ENCODE assay signal across 1 cellular context in the genomic region with DNA sequence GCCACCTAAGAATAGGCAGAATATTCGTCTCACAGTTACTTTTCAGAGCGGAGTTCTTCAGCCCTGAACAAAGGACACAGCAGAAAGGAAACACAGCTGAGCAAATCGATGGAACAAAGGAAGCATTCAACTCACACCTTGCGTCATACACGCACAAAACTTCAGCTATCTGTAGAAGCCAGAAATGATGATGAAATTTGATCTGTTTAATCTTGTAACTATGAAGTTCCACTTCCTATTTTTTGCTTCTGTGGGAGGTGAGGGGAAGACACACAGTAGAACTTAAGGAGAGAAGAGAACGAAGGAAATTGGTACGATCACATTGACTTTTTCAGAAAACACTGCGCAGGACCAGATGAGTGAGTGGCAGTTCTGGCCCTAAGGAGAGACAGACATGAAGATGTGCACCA.
TF ChIP-seq lines count a peak whose summit lies in the region.

No MANE protein-coding gene starts in this region.

TF ChIP-seq in HepG2, 621 proteins besides CTCF, POLR2A, EP300 and RAD21 (continued from another document):
- TF ChIP-seq, protein P1, sequence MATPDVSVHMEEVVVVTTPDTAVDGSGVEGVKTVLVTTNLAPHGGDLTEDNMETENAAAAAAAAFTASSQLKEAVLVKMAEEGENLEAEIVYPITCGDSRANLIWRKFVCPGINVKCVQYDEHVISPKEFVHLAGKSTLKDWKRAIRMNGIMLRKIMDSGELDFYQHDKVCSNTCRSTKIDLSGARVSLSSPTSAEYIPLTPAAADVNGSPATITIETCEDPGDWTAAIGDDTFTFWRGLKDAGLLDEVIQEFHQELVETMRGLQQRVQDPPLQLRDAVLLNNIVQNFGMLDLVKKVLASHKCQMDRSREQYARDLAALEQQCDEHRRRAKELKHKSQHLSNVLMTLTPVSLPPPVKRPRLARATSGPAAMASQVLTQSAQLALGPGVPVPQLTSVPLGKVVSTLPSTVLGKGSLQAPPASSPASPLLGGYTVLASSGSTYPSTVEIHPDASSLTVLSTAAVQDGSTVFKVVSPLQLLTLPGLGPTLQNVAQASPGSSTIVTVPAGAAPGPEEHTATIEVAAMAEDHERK (CRISPR knock-in tag; IDR thresholded peaks at IDR 0.05; ENCODE audit: low read depth), result no peak
- no peak for TF ChIP-seq NR3C1 (CRISPR knock-in tag; IDR thresholded peaks at IDR 0.05)
- TF ChIP-seq MTA3 (CRISPR knock-in tag; IDR thresholded peaks at IDR 0.05), result no peak
- no peak for TF ChIP-seq ZNF350 (CRISPR knock-in tag; IDR thresholded peaks at IDR 0.05; ENCODE audit: borderline replicate concordance, low read depth)
- no peak for TF ChIP-seq NFYB (CRISPR knock-in tag; IDR thresholded peaks at IDR 0.05)
- no peak for TF ChIP-seq ZIK1 (CRISPR knock-in tag; IDR thresholded peaks at IDR 0.05; ENCODE audit: borderline replicate concordance, low read depth)
- TF ChIP-seq, protein P2, sequence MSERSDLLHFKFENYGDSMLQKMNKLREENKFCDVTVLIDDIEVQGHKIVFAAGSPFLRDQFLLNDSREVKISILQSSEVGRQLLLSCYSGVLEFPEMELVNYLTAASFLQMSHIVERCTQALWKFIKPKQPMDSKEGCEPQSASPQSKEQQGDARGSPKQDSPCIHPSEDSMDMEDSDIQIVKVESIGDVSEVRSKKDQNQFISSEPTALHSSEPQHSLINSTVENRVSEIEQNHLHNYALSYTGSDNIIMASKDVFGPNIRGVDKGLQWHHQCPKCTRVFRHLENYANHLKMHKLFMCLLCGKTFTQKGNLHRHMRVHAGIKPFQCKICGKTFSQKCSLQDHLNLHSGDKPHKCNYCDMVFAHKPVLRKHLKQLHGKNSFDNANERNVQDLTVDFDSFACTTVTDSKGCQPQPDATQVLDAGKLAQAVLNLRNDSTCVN (CRISPR knock-in tag; IDR thresholded peaks at IDR 0.05; ENCODE audit: borderline replicate concordance), result no peak
- no peak for TF ChIP-seq NONO (IDR thresholded peaks at IDR 0.05)
- TF ChIP-seq NONO (CRISPR knock-in tag; conservative IDR thresholded peaks at IDR 0.05), result no peak
- no peak for TF ChIP-seq ZNF850 (CRISPR knock-in tag; conservative IDR thresholded peaks at IDR 0.05)
- TF ChIP-seq, protein P3, sequence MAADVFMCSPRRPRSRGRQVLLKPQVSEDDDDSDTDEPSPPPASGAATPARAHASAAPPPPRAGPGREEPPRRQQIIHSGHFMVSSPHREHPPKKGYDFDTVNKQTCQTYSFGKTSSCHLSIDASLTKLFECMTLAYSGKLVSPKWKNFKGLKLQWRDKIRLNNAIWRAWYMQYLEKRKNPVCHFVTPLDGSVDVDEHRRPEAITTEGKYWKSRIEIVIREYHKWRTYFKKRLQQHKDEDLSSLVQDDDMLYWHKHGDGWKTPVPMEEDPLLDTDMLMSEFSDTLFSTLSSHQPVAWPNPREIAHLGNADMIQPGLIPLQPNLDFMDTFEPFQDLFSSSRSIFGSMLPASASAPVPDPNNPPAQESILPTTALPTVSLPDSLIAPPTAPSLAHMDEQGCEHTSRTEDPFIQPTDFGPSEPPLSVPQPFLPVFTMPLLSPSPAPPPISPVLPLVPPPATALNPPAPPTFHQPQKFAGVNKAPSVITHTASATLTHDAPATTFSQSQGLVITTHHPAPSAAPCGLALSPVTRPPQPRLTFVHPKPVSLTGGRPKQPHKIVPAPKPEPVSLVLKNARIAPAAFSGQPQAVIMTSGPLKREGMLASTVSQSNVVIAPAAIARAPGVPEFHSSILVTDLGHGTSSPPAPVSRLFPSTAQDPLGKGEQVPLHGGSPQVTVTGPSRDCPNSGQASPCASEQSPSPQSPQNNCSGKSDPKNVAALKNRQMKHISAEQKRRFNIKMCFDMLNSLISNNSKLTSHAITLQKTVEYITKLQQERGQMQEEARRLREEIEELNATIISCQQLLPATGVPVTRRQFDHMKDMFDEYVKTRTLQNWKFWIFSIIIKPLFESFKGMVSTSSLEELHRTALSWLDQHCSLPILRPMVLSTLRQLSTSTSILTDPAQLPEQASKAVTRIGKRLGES (CRISPR knock-in tag; IDR thresholded peaks at IDR 0.05; ENCODE audit: borderline replicate concordance), result no peak
- TF ChIP-seq KDM1A (CRISPR knock-in tag; IDR thresholded peaks at IDR 0.05), result peak; percentile 48
- no peak for TF ChIP-seq GABPA (IDR thresholded peaks at IDR 0.05; ENCODE audit: low read depth, low read length)
- peak; percentile 60; the same call in 1 of the 2 replicates for TF ChIP-seq GABPA (CRISPR knock-in tag; IDR thresholded peaks at IDR 0.05; ENCODE audit: low read depth)
- TF ChIP-seq, protein P4, sequence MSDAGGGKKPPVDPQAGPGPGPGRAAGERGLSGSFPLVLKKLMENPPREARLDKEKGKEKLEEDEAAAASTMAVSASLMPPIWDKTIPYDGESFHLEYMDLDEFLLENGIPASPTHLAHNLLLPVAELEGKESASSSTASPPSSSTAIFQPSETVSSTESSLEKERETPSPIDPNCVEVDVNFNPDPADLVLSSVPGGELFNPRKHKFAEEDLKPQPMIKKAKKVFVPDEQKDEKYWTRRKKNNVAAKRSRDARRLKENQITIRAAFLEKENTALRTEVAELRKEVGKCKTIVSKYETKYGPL (CRISPR knock-in tag; IDR thresholded peaks at IDR 0.05), result peak; percentile 39; the same call in 1 of the 2 replicates
- TF ChIP-seq MIER3 (CRISPR knock-in tag; IDR thresholded peaks at IDR 0.05; ENCODE audit: borderline replicate concordance), result 0 out of 2 replicates have a peak, but pooled peaks have one; percentile 72
- TF ChIP-seq MXI1 (IDR thresholded peaks at IDR 0.05; ENCODE audit: borderline replicate concordance, low read depth, low read length), result no peak
